ENCODE assay signal across 1 cellular context in the genomic region with DNA sequence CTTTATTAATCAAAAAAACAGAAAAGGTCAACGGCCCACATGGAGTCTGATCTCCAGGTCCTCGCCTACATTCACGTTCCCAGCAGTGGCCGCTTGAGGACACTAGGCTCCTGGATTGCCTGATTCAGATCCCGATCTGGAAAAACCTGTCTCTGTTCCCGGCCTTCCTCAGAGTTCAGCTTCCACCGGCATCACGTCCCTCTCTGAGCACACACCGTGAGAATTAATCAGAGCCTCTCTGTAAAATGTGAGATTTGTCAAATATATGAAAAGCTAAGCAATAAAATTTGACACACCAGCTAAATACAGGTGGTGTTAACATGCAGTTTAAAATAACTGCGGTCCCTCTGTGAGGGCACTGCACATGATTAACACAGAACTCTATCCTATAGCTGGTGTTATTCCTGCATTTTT.
TF ChIP-seq lines count a peak whose summit lies in the region.

No MANE protein-coding gene starts in this region.

TF ChIP-seq in K562, 482 proteins besides CTCF, POLR2A, EP300 and RAD21 (continued from another document):
- TF ChIP-seq, protein P1, sequence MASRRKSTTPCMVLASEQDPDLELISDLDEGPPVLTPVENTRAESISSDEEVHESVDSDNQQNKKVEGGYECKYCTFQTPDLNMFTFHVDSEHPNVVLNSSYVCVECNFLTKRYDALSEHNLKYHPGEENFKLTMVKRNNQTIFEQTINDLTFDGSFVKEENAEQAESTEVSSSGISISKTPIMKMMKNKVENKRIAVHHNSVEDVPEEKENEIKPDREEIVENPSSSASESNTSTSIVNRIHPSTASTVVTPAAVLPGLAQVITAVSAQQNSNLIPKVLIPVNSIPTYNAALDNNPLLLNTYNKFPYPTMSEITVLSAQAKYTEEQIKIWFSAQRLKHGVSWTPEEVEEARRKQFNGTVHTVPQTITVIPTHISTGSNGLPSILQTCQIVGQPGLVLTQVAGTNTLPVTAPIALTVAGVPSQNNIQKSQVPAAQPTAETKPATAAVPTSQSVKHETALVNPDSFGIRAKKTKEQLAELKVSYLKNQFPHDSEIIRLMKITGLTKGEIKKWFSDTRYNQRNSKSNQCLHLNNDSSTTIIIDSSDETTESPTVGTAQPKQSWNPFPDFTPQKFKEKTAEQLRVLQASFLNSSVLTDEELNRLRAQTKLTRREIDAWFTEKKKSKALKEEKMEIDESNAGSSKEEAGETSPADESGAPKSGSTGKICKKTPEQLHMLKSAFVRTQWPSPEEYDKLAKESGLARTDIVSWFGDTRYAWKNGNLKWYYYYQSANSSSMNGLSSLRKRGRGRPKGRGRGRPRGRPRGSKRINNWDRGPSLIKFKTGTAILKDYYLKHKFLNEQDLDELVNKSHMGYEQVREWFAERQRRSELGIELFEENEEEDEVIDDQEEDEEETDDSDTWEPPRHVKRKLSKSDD (conservative IDR thresholded peaks at IDR 0.05; ENCODE audit: low read length), result no peak
- TF ChIP-seq POU5F1 (IDR thresholded peaks at IDR 0.05; ENCODE audit: borderline replicate concordance, low read depth, low read length, partially characterized antibody), result no peak
TF ChIP-seq in K562: peak in this region for 2.
